In genomic region chr3:152287898-152288576, GRCh38 we compare ENCODE assay signal across 14 cellular contexts. TPM values are rescaled to one million over a fixed set of nuclear protein-coding genes. Genes with fewer than 3 reads are reported as not detected.
DNase-seq lines count a peak whose midpoint lies in the region; ATAC-seq and TF ChIP-seq lines count a peak whose summit lies in the region.
"Had no signal": no experiment of that assay in that cellular context is flagged by ENCODE, and none has a peak within 500 bp of the region (broad histone marks: within the 10 kb centered on the region; RNA-seq: fewer than 3 reads in every experiment).

No MANE protein-coding gene starts in this region.

- no peak overlapping the region for H2AK5ac ChIP-seq in mesenchymal stem cell (ENCODE audit: low read length, severe bottlenecking)

- no peak overlapping the region for H3K27ac Mint-ChIP-seq in T-helper 2 cell treated with Interferon-gamma antibody and Interleukin-4, amounts not matched to agents 5 μg/mL and 100 μg/mL, for 36 hours
- H3K27ac Mint-ChIP-seq: dendritic cell treated with granulocyte-macrophage colony-stimulating factor and Interleukin-4, amounts not matched to agents 40 ng/mL and 50 ng/mL, for 4 days had no signal

- intact Hi-C loops in gastrocnemius medialis (cut with DNase I; ENCODE audit: low total_unique reads), result no loop called here

- H3K27ac ChIP-seq in gastrocnemius medialis (peak overlapping the region; percentile 29 to 92 (median 72)), mesenchymal stem cell (ENCODE audit: low read length, poor library complexity, severe bottlenecking) (no peak overlapping the region)
- H3K27ac ChIP-seq: right lobe of liver had no signal

- no peak overlapping the region for H3K23ac ChIP-seq in mesenchymal stem cell (ENCODE audit: low read length in 2 of 2)

- H2AFZ ChIP-seq in mesenchymal stem cell (ENCODE audit: low read depth, low read length), result no peak overlapping the region

- peaks cover 62% of the 10 kb centered on the region for H3K4me1 Mint-ChIP-seq in T-helper 2 cell treated with Interferon-gamma antibody and Interleukin-4, amounts not matched to agents 5 μg/mL and 100 μg/mL, for 36 hours (ENCODE audit: low read depth)

- no peak overlapping the region for H2BK15ac ChIP-seq in mesenchymal stem cell (ENCODE audit: low read depth, poor library complexity, severe bottlenecking)

- H3K27me3 ChIP-seq in gastrocnemius medialis, result no peaks in the 10 kb centered on the region
- no peaks in the 10 kb centered on the region for H3K27me3 ChIP-seq in mesenchymal stem cell (ENCODE audit: control insufficient read depth in 1 of 2, insufficient read depth in 1 of 2, low read length in 2 of 2)
- H3K27me3 ChIP-seq: right lobe of liver had no signal

- no peak overlapping the region for H3K4me2 ChIP-seq in mesenchymal stem cell (ENCODE audit: low read length, poor library complexity, severe bottlenecking)

- H3K4me3 ChIP-seq in gastrocnemius medialis (peak overlapping the region; percentile 8 to 31 (median 17)), mesenchymal stem cell (ENCODE audit: insufficient read depth in 1 of 2, low read depth in 1 of 2, low read length in 2 of 2) (no peak overlapping the region)
- H3K4me3 ChIP-seq: right lobe of liver had no signal

- H4K91ac ChIP-seq in mesenchymal stem cell (ENCODE audit: low read length), result no peak overlapping the region

- H3K9me3 Mint-ChIP-seq in T-helper 2 cell treated with Interferon-gamma antibody and Interleukin-4, amounts not matched to agents 5 μg/mL and 100 μg/mL, for 36 hours, result no peaks in the 10 kb centered on the region
- H3K9me3 Mint-ChIP-seq: dendritic cell treated with granulocyte-macrophage colony-stimulating factor and Interleukin-4, amounts not matched to agents 40 ng/mL and 50 ng/mL, for 4 days had no signal

- WGBS in mesenchymal stem cell, result 74% methylated on average over 5 of the region's 6 CpGs

- H3K36me3 Mint-ChIP-seq in T-helper 2 cell treated with Interferon-gamma antibody and Interleukin-4, amounts not matched to agents 5 μg/mL and 100 μg/mL, for 36 hours (ENCODE audit: low read depth), result peaks cover 24% of the 10 kb centered on the region

- H3K4me1 ChIP-seq in gastrocnemius medialis (peaks cover 93 to 94% of the 10 kb centered on the region in 2 donors), mesenchymal stem cell (ENCODE audit: control insufficient read depth, insufficient read depth, low read depth, low read length) (no peaks in the 10 kb centered on the region)

- no peak for ATAC-seq in gastrocnemius medialis
- ATAC-seq in HG02852 (IDR thresholded peaks at IDR 0.05; ENCODE audit: unreplicated experiment), result no peak
- ATAC-seq: right lobe of liver had no signal

- DNase-seq in T-helper 2 cell treated with Interferon-gamma antibody and Interleukin-4, amounts not matched to agents 5 μg/mL and 100 μg/mL, for 36 hours (ENCODE audit: low spot score), result no peak
- DNase-seq in T-helper 2 cell (no peak), RPMI7951 (ENCODE audit: low read depth) (peak; percentile 75), dedifferentiated amniotic fluid mesenchymal stem cell (ENCODE audit: extremely low spot score) (peak; percentile 61), gastrocnemius medialis (no peak), mucosa of gallbladder (ENCODE audit: low spot score) (no peak), mesenchymal stem cell (no peak)
- DNase-seq: 8988T, midbrain, NCI-H2029 treated with DMSO at 0.1 percent for 48 hours, right lobe of liver, T-helper 9 cell had no signal

- no peak overlapping the region for H3K9ac ChIP-seq in mesenchymal stem cell (ENCODE audit: low read length)

- in situ Hi-C loops in gastrocnemius medialis (cut with MboI; ENCODE audit: low sequenced_read_pairs in 4 of 4), result no loop called here

- no peak overlapping the region for H2BK120ac ChIP-seq in mesenchymal stem cell (ENCODE audit: low read depth, low read length)

- peak overlapping the region; percentile 18 for H3K4me3 Mint-ChIP-seq in T-helper 2 cell treated with Interferon-gamma antibody and Interleukin-4, amounts not matched to agents 5 μg/mL and 100 μg/mL, for 36 hours
- H3K4me3 Mint-ChIP-seq: dendritic cell treated with granulocyte-macrophage colony-stimulating factor and Interleukin-4, amounts not matched to agents 40 ng/mL and 50 ng/mL, for 4 days had no signal

- H2BK5ac ChIP-seq in mesenchymal stem cell (ENCODE audit: low read depth, low read length, poor library complexity, severe bottlenecking), result no peak overlapping the region

- H3K9me3 ChIP-seq in gastrocnemius medialis (no peaks in the 10 kb centered on the region), mesenchymal stem cell (ENCODE audit: control insufficient read depth, low read length) (no peaks in the 10 kb centered on the region)
- H3K9me3 ChIP-seq: right lobe of liver had no signal

- TF ChIP-seq POLR2A in gastrocnemius medialis (IDR thresholded peaks at IDR 0.05), result no peak

- H3K4ac ChIP-seq in mesenchymal stem cell (ENCODE audit: low read depth in 1 of 2, low read length in 2 of 2), result no peak overlapping the region

- H3K18ac ChIP-seq in mesenchymal stem cell (ENCODE audit: low read depth in 1 of 2, low read length in 2 of 2), result no peak overlapping the region

- TF ChIP-seq CTCF in gastrocnemius medialis (IDR thresholded peaks at IDR 0.05 in 4 of 5, conservative IDR thresholded peaks at IDR 0.05 in 1 of 5), result no peak

- no peak overlapping the region for H3K14ac ChIP-seq in mesenchymal stem cell (ENCODE audit: low read length in 2 of 2)

- H4K8ac ChIP-seq in mesenchymal stem cell (ENCODE audit: low read length), result no peak overlapping the region

- H2BK12ac ChIP-seq in mesenchymal stem cell (ENCODE audit: low read length in 2 of 2), result no peak overlapping the region

- no peaks in the 10 kb centered on the region for H3K36me3 ChIP-seq in gastrocnemius medialis
- peaks cover 0 to 3% of the 10 kb centered on the region in 2 experiments for H3K36me3 ChIP-seq in mesenchymal stem cell (ENCODE audit: control insufficient read depth in 1 of 2, insufficient read depth in 2 of 2, low read depth in 1 of 2, low read length in 2 of 2)
- H3K36me3 ChIP-seq: right lobe of liver had no signal

- no peaks in the 10 kb centered on the region for H3K79me1 ChIP-seq in mesenchymal stem cell (replicated peaks; ENCODE audit: low read length, poor library complexity, severe bottlenecking)

- no peaks in the 10 kb centered on the region for H3K27me3 Mint-ChIP-seq in T-helper 2 cell treated with Interferon-gamma antibody and Interleukin-4, amounts not matched to agents 5 μg/mL and 100 μg/mL, for 36 hours (ENCODE audit: low read depth)
- H3K27me3 Mint-ChIP-seq: dendritic cell treated with granulocyte-macrophage colony-stimulating factor and Interleukin-4, amounts not matched to agents 40 ng/mL and 50 ng/mL, for 4 days had no signal

RNA-seq across cellular contexts. Expression of gene MBNL1, which starts 19.3 kb away (rescaled TPM):
- 249 and 318 TPM in 2 replicates for total RNA-seq in RPMI7951 (2014; rRNA removed; shearing (Covaris generic))
- total RNA-seq in gastrocnemius medialis, result 100 to 1,000 TPM; 519 to 597 (median 557) TPM
- total RNA-seq in mucosa of gallbladder, result 223 TPM
- polyA plus RNA-seq in mesenchymal stem cell (2013, experiment 1 of 2), result 85.7 TPM
- 85.2 TPM for polyA plus RNA-seq in mesenchymal stem cell (2013, experiment 2 of 2)

Comparison
In these comparisons a context has a peak if more than half of its experiments do, and no peak if none do; other contexts are left out.
1. DNase-seq: peak in RPMI7951 (single experiment) and dedifferentiated amniotic fluid mesenchymal stem cell (single experiment); none in T-helper 2 cell treated with Interferon-gamma antibody and Interleukin-4, amounts not matched to agents 5 μg/mL and 100 μg/mL, for 36 hours (single experiment), T-helper 2 cell (0 of 5), gastrocnemius medialis (0 of 2), mucosa of gallbladder (single experiment) and mesenchymal stem cell (single experiment).
2. H3K4me3 ChIP-seq: peak in gastrocnemius medialis (4 of 4); none in mesenchymal stem cell (0 of 2).